Comparison of ENCODE assay signal across 25 cellular contexts in the genomic region with DNA sequence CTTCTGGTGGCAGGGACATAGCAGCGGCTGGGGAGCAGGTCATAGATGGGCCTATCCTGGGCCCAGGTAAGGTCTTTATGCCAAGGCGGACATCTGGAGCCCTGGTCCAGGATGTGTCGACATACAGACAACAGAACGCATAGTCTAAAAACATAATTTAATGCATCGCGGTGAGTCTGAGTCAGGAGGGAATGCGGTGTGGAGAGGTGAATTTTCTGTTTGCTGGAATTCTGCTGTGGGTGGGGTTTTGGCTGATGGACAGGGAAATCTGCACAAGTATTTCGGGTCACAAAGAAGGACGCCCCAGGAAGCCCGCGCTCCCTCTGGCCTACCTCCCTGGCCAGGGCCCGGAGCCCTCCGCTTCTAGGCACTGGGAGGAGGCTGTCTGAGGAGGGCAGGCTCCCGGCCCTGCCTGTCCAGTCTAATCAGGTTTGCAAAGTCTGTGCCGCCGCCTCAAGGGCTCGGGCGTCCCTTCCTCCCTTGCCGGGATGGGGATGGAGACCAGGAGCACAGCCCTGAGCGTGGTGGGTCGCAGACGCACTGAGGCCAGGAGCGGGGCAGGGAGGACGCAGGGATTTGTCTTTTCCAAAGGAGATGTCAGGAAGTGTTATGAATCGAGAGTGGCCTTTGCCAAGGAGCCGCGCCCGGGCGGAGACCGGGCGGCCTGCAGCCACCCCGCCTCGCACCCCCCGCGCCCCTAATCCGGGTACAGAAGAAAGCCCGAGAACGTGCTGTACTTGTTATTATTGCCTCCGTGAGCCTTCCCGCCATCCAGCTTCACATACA. TPM values are rescaled to one million over a fixed set of nuclear protein-coding genes. Genes with fewer than 3 reads are reported as not detected.
DNase-seq lines count a peak whose midpoint lies in the region; ATAC-seq and TF ChIP-seq lines count a peak whose summit lies in the region.
"Had no signal": no experiment of that assay in that cellular context is flagged by ENCODE, and none has a peak within 500 bp of the region (broad histone marks: within the 10 kb centered on the region; RNA-seq: fewer than 3 reads in every experiment).

No MANE protein-coding gene starts in this region.

- H3K36me3 Mint-ChIP-seq in T-helper 17 cell (ENCODE audit: low read depth), result peaks cover 4% of the 10 kb centered on the region
- no peaks in the 10 kb centered on the region for H3K36me3 Mint-ChIP-seq in nephron progenitor cell (ENCODE audit: low read depth)
- no peaks in the 10 kb centered on the region for H3K36me3 Mint-ChIP-seq in CD14-positive monocyte

- H3K4me1 ChIP-seq in hepatocyte (ENCODE audit: insufficient read depth), result peaks cover 7% of the 10 kb centered on the region
- H3K4me1 ChIP-seq: BLaER1, parathyroid adenoma had no signal

- H3K27me3 Mint-ChIP-seq in T-helper 17 cell (peaks cover 63% of the 10 kb centered on the region), nephron progenitor cell (ENCODE audit: low read depth, poor library complexity) (peaks cover 93% of the 10 kb centered on the region), CD14-positive monocyte (ENCODE audit: low read depth in 3 of 3) (peaks cover 64 to 84% (median 81%) of the 10 kb centered on the region in 3 donors)

- TF ChIP-seq CTCF in hepatocyte (IDR thresholded peaks at IDR 0.05; ENCODE audit: poor library complexity), result no peak
- TF ChIP-seq CTCF in nephron progenitor cell (IDR thresholded peaks at IDR 0.05), result no peak
- TF ChIP-seq CTCF in CD14-positive monocyte (IDR thresholded peaks at IDR 0.05), result no peak

- H3K4me3 Mint-ChIP-seq in T-helper 17 cell (peak overlapping the region; percentile 49), nephron progenitor cell (peak overlapping the region; percentile 54), CD14-positive monocyte (peak overlapping the region in 1 of 2 donors; percentile 85)
- H3K4me3 Mint-ChIP-seq: activated naive CD4-positive, alpha-beta T cell treated with anti-CD3 and anti-CD28 coated beads for 36 hours had no signal

- no peaks in the 10 kb centered on the region for H3K79me2 ChIP-seq in hepatocyte
- H3K79me2 ChIP-seq: parathyroid adenoma had no signal

- DNase-seq in ELF-1 (ENCODE audit: low read depth, low spot score), result peak; percentile 68
- DNase-seq in T-helper 17 cell, result no peak
- DNase-seq in hepatocyte (ENCODE audit: low spot score), result peak; percentile 10
- no peak for DNase-seq in nephron progenitor cell
- DNase-seq in CD14-positive monocyte (ENCODE audit: low spot score), result no peak
- DNase-seq in nucleus accumbens (lab: John Stamatoyannopoulos, UW), result no peak
- no peak for DNase-seq in COR-L47 (lab: John Stamatoyannopoulos, UW)
- DNase-seq: activated CD4-positive, alpha-beta T cell treated with anti-CD3 and anti-CD28 coated beads for 4 hours; activated naive CD4-positive, alpha-beta T cell treated with anti-CD3 and anti-CD28 coated beads for 36 hours; cortex of kidney; DMS 273 treated with DMSO at 0.1 percent for 48 hours; head of caudate nucleus; MV-4-11; NCI-H2029 treated with DMSO at 0.1 percent for 48 hours; small intestine; T-helper 9 cell had no signal

- no peak overlapping the region for H3K27ac ChIP-seq in hepatocyte
- H3K27ac ChIP-seq: BLaER1, parathyroid adenoma had no signal

- H3K9me3 Mint-ChIP-seq in nephron progenitor cell (no peaks in the 10 kb centered on the region), CD14-positive monocyte (peaks cover 0 to 7% (median 4%) of the 10 kb centered on the region in 7 donors)
- H3K9me3 Mint-ChIP-seq: activated naive CD4-positive, alpha-beta T cell treated with anti-CD3 and anti-CD28 coated beads for 36 hours had no signal

- H3K4me1 Mint-ChIP-seq in T-helper 17 cell (peaks cover 3% of the 10 kb centered on the region), nephron progenitor cell (peaks cover 13% of the 10 kb centered on the region), CD14-positive monocyte (no peaks in the 10 kb centered on the region)

- H3K4me2 ChIP-seq in hepatocyte, result peak overlapping the region; percentile 85
- H3K4me2 ChIP-seq: BLaER1 had no signal

- H3K36me3 ChIP-seq in hepatocyte (replicated peaks; ENCODE audit: insufficient read depth, low read depth), result no peaks in the 10 kb centered on the region
- H3K36me3 ChIP-seq: BLaER1 had no signal

- H4K20me1 ChIP-seq in hepatocyte (ENCODE audit: insufficient read depth, poor library complexity, severe bottlenecking), result no peaks in the 10 kb centered on the region
- H4K20me1 ChIP-seq: BLaER1 had no signal

- H2AFZ ChIP-seq in hepatocyte, result peak overlapping the region; percentile 52
- H2AFZ ChIP-seq: parathyroid adenoma had no signal

- ATAC-seq in T-helper 17 cell, result no peak
- ATAC-seq in GM21360 (IDR thresholded peaks at IDR 0.05; ENCODE audit: unreplicated experiment), result no peak
- ATAC-seq: esophagus mucosa, left lobe of liver had no signal

- no peak overlapping the region for H3K4me3 ChIP-seq in hepatocyte
- H3K4me3 ChIP-seq: BLaER1 had no signal

- H3K27ac Mint-ChIP-seq in T-helper 17 cell (no peak overlapping the region), nephron progenitor cell (no peak overlapping the region), CD14-positive monocyte (no peak overlapping the region)
- H3K27ac Mint-ChIP-seq: activated naive CD4-positive, alpha-beta T cell treated with anti-CD3 and anti-CD28 coated beads for 36 hours had no signal

- H3K27me3 ChIP-seq in hepatocyte, result peaks cover 98% of the 10 kb centered on the region

- intact Hi-C loops in CD14-positive monocyte (cut with micrococcal nuclease), result no loop called here

- H3K9me3 ChIP-seq in T-helper 17 cell (ENCODE audit: control insufficient read depth, low read length, poor library complexity, severe bottlenecking) (no peaks in the 10 kb centered on the region), hepatocyte (ENCODE audit: low read depth) (no peaks in the 10 kb centered on the region)

- 6% methylated on average over 38 of the region's 40 CpGs for WGBS in hepatocyte (ENCODE audit: low lambda C conversion rate, missing lambda C conversion rate)

- no peaks in the 10 kb centered on the region for H3K9me2 ChIP-seq in hepatocyte (replicated peaks; ENCODE audit: insufficient read depth)

RNA-seq across cellular contexts. Expression of a gene that starts 2.3 kb away (rescaled TPM):
- total RNA-seq in T-helper 17 cell (not detected), hepatocyte (3.7 and 4.9 TPM in 2 replicates)
- polyA plus RNA-seq in hepatocyte (9.9 and 12.9 TPM in 2 replicates), CD14-positive monocyte (not detected)
- total RNA-seq: A172; activated naive CD4-positive, alpha-beta T cell treated with anti-CD3 and anti-CD28 coated beads for 36 hours; esophagus mucosa; left lobe of liver; NCI-H460; OCI-LY7; SK-MEL-5 had no signal
- polyA plus RNA-seq: small intestine had no signal

Comparison
In these comparisons a context has a peak if more than half of its experiments do, and no peak if none do; other contexts are left out.
1. DNase-seq: peak in ELF-1 (single experiment) and hepatocyte (single experiment); none in T-helper 17 cell (0 of 3), nephron progenitor cell (single experiment), CD14-positive monocyte (single experiment), nucleus accumbens (0 of 56) and COR-L47 (single experiment).